Comparison of ENCODE assay signal across 13 cellular contexts in the genomic region with DNA sequence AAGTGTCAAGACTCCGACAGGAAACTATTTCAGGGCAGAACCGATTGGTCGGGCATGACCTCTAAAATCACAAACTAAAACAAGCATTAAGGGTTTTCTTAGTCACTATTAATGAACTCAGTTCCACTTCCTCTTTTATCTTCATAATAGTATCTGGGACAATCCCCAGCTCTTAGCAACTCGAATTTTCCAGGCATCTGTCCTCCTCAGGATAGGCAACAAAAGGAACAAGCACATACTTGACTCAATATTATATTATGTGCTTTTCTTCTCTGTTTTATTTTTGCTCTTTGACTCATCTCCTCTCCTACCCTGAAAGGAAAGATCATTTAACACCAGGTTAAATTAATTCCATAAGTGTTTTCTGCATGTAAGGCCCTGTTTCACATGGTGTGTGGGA.
A peak's percentile ranks its signal among the peaks of the same experiment; 100 is the strongest.
DNase-seq lines count a peak whose midpoint lies in the region; ATAC-seq and TF ChIP-seq lines count a peak whose summit lies in the region.
"Had no signal": no experiment of that assay in that cellular context is flagged by ENCODE, and none has a peak within 500 bp of the region (broad histone marks: within the 10 kb centered on the region; RNA-seq: fewer than 3 reads in every experiment).

No MANE protein-coding gene starts in this region.

- H3K27ac ChIP-seq in suprapubic skin, result no peak overlapping the region
- H3K27ac ChIP-seq: heart right ventricle had no signal

- H3K9me3 ChIP-seq in suprapubic skin, result no peaks in the 10 kb centered on the region
- H3K9me3 ChIP-seq: heart right ventricle had no signal

- TF ChIP-seq POLR2A in GM18505 (IDR thresholded peaks at IDR 0.05; ENCODE audit: borderline replicate concordance, extremely low read depth, insufficient read depth, insufficient read length) (no peak), suprapubic skin (IDR thresholded peaks at IDR 0.05) (no peak)

- no peak for TF ChIP-seq EP300 in suprapubic skin (IDR thresholded peaks at IDR 0.05)

- H3K4me3 ChIP-seq in fibroblast of villous mesenchyme (ENCODE audit: low read depth, low read length) (no peak overlapping the region), suprapubic skin (no peak overlapping the region)
- H3K4me3 ChIP-seq: heart right ventricle had no signal

- peaks cover 22% of the 10 kb centered on the region for H3K4me1 ChIP-seq in suprapubic skin

- ATAC-seq in GM18505 (IDR thresholded peaks at IDR 0.05; ENCODE audit: unreplicated experiment), result peak; percentile 81
- peak; percentile 97 for ATAC-seq in GM21723 (IDR thresholded peaks at IDR 0.05; ENCODE audit: unreplicated experiment)
- ATAC-seq: heart right ventricle had no signal

- DNase-seq in HPDE6-E6E7 (ENCODE audit: extremely low spot score) (peak; percentile 39), fibroblast of villous mesenchyme (ENCODE audit: low read depth) (peak; percentile 51), suprapubic skin (ENCODE audit: low spot score in 2 of 2) (no peak), cerebellum (ENCODE audit: low spot score) (no peak), Kasumi-1 (lab: John Stamatoyannopoulos, UW) (no peak)
- DNase-seq in activated CD4-positive, alpha-beta T cell treated with anti-CD3 and anti-CD28 coated beads, Interleukin-2, amount 50 U/mL, for 48 hours, result no peak
- DNase-seq: activated naive CD8-positive, alpha-beta T cell treated with anti-CD3 and anti-CD28 coated beads for 36 hours; DMS79 treated with DMSO at 0.1 percent for 48 hours; heart right ventricle; NCI-H345; T1000 had no signal

- no peaks in the 10 kb centered on the region for H3K36me3 ChIP-seq in suprapubic skin
- H3K36me3 ChIP-seq: heart right ventricle had no signal

- TF ChIP-seq CTCF in fibroblast of villous mesenchyme (IDR thresholded peaks at IDR 0.05; ENCODE audit: insufficient read depth, low read depth, low read length) (no peak), suprapubic skin (IDR thresholded peaks at IDR 0.05) (no peak)

- no peaks in the 10 kb centered on the region for H3K27me3 ChIP-seq in suprapubic skin
- H3K27me3 ChIP-seq: heart right ventricle had no signal

- 38% methylated on average over 4 of the region's 4 CpGs for WGBS in suprapubic skin

Comparison
In these comparisons a context has a peak if more than half of its experiments do, and no peak if none do; other contexts are left out.
1. DNase-seq: peak in HPDE6-E6E7 (single experiment) and fibroblast of villous mesenchyme (single experiment); none in activated CD4-positive, alpha-beta T cell treated with anti-CD3 and anti-CD28 coated beads, Interleukin-2, amount 50 U/mL, for 48 hours (0 of 2), suprapubic skin (0 of 2), cerebellum (single experiment) and Kasumi-1 (0 of 2).